ENCODE assay signal across 8 cellular contexts in genomic region chr16:46883690-46884512, GRCh38. TPM values are rescaled to one million over a fixed set of nuclear protein-coding genes. Genes with fewer than 3 reads are reported as not detected.
DNase-seq lines count a peak whose midpoint lies in the region; ATAC-seq and TF ChIP-seq lines count a peak whose summit lies in the region.

Gene GPT2 (plus strand): TSS chr16:46884362. CDS start chr16:46884716, 354 bp downstream.

- H3K36me3 ChIP-seq in KOPT-K1 (ENCODE audit: insufficient read depth, low read length): no peaks in the 10 kb centered on the region

- H3K9me3 ChIP-seq in KOPT-K1 (ENCODE audit: insufficient read depth, low read length, poor library complexity, severe bottlenecking): no peaks in the 10 kb centered on the region

- H3K27ac ChIP-seq in KOPT-K1 (ENCODE audit: low read depth, low read length, poor library complexity, severe bottlenecking): peak within 1 kb of the TSS; percentile 30

- POLR2A ChIA-PET in naive thymus-derived CD8-positive, alpha-beta T cell (lab: Charles Lee): interaction anchor here (1.0 to 2.8 kb wide), 3 partner anchors 56 to 94 kb away, joined by 3 to 10 read pairs (median 3); partner anchors contain the start of gene DNAJA2

- peak within 1 kb of the TSS; percentile 84 for H3K4me3 Mint-ChIP-seq in activated T-helper 2 cell treated with anti-CD3 and anti-CD28 coated beads, Interferon-gamma antibody, Interleukin-2, Interleukin-4, amounts not matched to agents 10 μg/mL and 5 μg/mL and 100 μg/mL, durations not matched to agents 14 hours and 24 hours and 36 hours (ENCODE audit: low read depth)
- peak within 1 kb of the TSS; percentile 79 to 95 (median 90) for H3K4me3 Mint-ChIP-seq in naive thymus-derived CD8-positive, alpha-beta T cell
- peak within 1 kb of the TSS; percentile 86 to 89 for H3K4me3 Mint-ChIP-seq in stimulated activated naive B cell treated with anti-CD40 and anti-IgM and Interleukin-4, amounts not matched to agents 10 μg/mL and 1 μg/mL and 100 μg/mL, for 72 hours

- H3K4me1 Mint-ChIP-seq in activated T-helper 2 cell treated with anti-CD3 and anti-CD28 coated beads, Interferon-gamma antibody, Interleukin-2, Interleukin-4, amounts not matched to agents 10 μg/mL and 5 μg/mL and 100 μg/mL, durations not matched to agents 14 hours and 24 hours and 36 hours (ENCODE audit: low read depth): peaks cover 12% of the 10 kb centered on the region
- peaks cover 9 to 17% (median 13%) of the 10 kb centered on the region in 4 donors for H3K4me1 Mint-ChIP-seq in naive thymus-derived CD8-positive, alpha-beta T cell
- H3K4me1 Mint-ChIP-seq in stimulated activated naive B cell treated with anti-CD40 and anti-IgM and Interleukin-4, amounts not matched to agents 10 μg/mL and 1 μg/mL and 100 μg/mL, for 72 hours: peaks cover 4 to 27% of the 10 kb centered on the region in 2 donors

- intact Hi-C loops in activated T-helper 2 cell treated with anti-CD3 and anti-CD28 coated beads, Interferon-gamma antibody, Interleukin-2, Interleukin-4, amounts not matched to agents 10 μg/mL and 5 μg/mL and 100 μg/mL, durations not matched to agents 14 hours and 24 hours and 36 hours (cut with micrococcal nuclease): loop anchor here (1.0 to 5.0 kb wide), 4 partner anchors 21 to 195 kb away; partner anchors contain the start of genes C16orf87, ORC6 and VPS35

- H3K36me3 Mint-ChIP-seq in activated T-helper 2 cell treated with anti-CD3 and anti-CD28 coated beads, Interferon-gamma antibody, Interleukin-2, Interleukin-4, amounts not matched to agents 10 μg/mL and 5 μg/mL and 100 μg/mL, durations not matched to agents 14 hours and 24 hours and 36 hours (ENCODE audit: low read depth): peaks cover 3% of the 10 kb centered on the region
- H3K36me3 Mint-ChIP-seq in naive thymus-derived CD8-positive, alpha-beta T cell: no peaks in the 10 kb centered on the region
- no peaks in the 10 kb centered on the region for H3K36me3 Mint-ChIP-seq in stimulated activated naive B cell treated with anti-CD40 and anti-IgM and Interleukin-4, amounts not matched to agents 10 μg/mL and 1 μg/mL and 100 μg/mL, for 72 hours

- TF ChIP-seq CTCF in fibroblast of mammary gland (conservative IDR thresholded peaks at IDR 0.05; ENCODE audit: control insufficient read depth, insufficient read depth, low read depth, low read length): no peak

- DNase-seq in EH (ENCODE audit: low read depth) (peak; percentile 97), RPMI7951 (ENCODE audit: low read depth) (peak; percentile 95), fibroblast of mammary gland (ENCODE audit: low read depth) (peak; percentile 90)
- peak; percentile 80 for DNase-seq in activated T-helper 2 cell treated with anti-CD3 and anti-CD28 coated beads, Interferon-gamma antibody, Interleukin-2, Interleukin-4, amounts not matched to agents 10 μg/mL and 5 μg/mL and 100 μg/mL, durations not matched to agents 14 hours and 24 hours and 36 hours (ENCODE audit: low spot score)
- peak; percentile 25 to 76 (median 46) for DNase-seq in naive thymus-derived CD8-positive, alpha-beta T cell
- DNase-seq in stimulated activated naive B cell treated with anti-CD40 and anti-IgM and Interleukin-4, amounts not matched to agents 10 μg/mL and 1 μg/mL and 100 μg/mL, for 72 hours: peak; percentile 84

- H3K27ac Mint-ChIP-seq in activated T-helper 2 cell treated with anti-CD3 and anti-CD28 coated beads, Interferon-gamma antibody, Interleukin-2, Interleukin-4, amounts not matched to agents 10 μg/mL and 5 μg/mL and 100 μg/mL, durations not matched to agents 14 hours and 24 hours and 36 hours: peak within 1 kb of the TSS; percentile 77
- peak within 1 kb of the TSS in 7 of 10 donors; percentile 15 to 79 (median 61) for H3K27ac Mint-ChIP-seq in naive thymus-derived CD8-positive, alpha-beta T cell
- H3K27ac Mint-ChIP-seq in stimulated activated naive B cell treated with anti-CD40 and anti-IgM and Interleukin-4, amounts not matched to agents 10 μg/mL and 1 μg/mL and 100 μg/mL, for 72 hours: peak within 1 kb of the TSS; percentile 53

- peak; percentile 96 for ATAC-seq in GM21825 (IDR thresholded peaks at IDR 0.05; ENCODE audit: unreplicated experiment)
- ATAC-seq in naive thymus-derived CD8-positive, alpha-beta T cell: peak; percentile 89 to 95
- ATAC-seq in stimulated activated naive B cell treated with anti-CD40 and anti-IgM and Interleukin-4, amounts not matched to agents 10 μg/mL and 1 μg/mL and 100 μg/mL, for 72 hours (replicated peaks): peak; percentile 96 to 97

- no peaks in the 10 kb centered on the region for H3K9me3 Mint-ChIP-seq in activated T-helper 2 cell treated with anti-CD3 and anti-CD28 coated beads, Interferon-gamma antibody, Interleukin-2, Interleukin-4, amounts not matched to agents 10 μg/mL and 5 μg/mL and 100 μg/mL, durations not matched to agents 14 hours and 24 hours and 36 hours
- no peaks in the 10 kb centered on the region for H3K9me3 Mint-ChIP-seq in naive thymus-derived CD8-positive, alpha-beta T cell
- no peaks in the 10 kb centered on the region for H3K9me3 Mint-ChIP-seq in stimulated activated naive B cell treated with anti-CD40 and anti-IgM and Interleukin-4, amounts not matched to agents 10 μg/mL and 1 μg/mL and 100 μg/mL, for 72 hours

- H3K4me3 ChIP-seq in fibroblast of mammary gland (ENCODE audit: control insufficient read depth, low read depth, low read length): peak within 1 kb of the TSS; percentile 79

- H3K27me3 Mint-ChIP-seq in activated T-helper 2 cell treated with anti-CD3 and anti-CD28 coated beads, Interferon-gamma antibody, Interleukin-2, Interleukin-4, amounts not matched to agents 10 μg/mL and 5 μg/mL and 100 μg/mL, durations not matched to agents 14 hours and 24 hours and 36 hours (ENCODE audit: low read depth): peaks cover 21% of the 10 kb centered on the region
- H3K27me3 Mint-ChIP-seq in naive thymus-derived CD8-positive, alpha-beta T cell: peaks cover 2 to 30% (median 13%) of the 10 kb centered on the region in 5 donors
- peaks cover 12 to 17% of the 10 kb centered on the region in 2 donors for H3K27me3 Mint-ChIP-seq in stimulated activated naive B cell treated with anti-CD40 and anti-IgM and Interleukin-4, amounts not matched to agents 10 μg/mL and 1 μg/mL and 100 μg/mL, for 72 hours

RNA-seq across cellular contexts. Expression of gene GPT2, which starts in this region (rescaled TPM):
- total RNA-seq in RPMI7951 (2014; rRNA removed; shearing (Covaris generic)): 6.8 and 8.3 TPM in 2 replicates
- 12.9 and 13.5 TPM in 2 replicates for total RNA-seq in activated T-helper 2 cell treated with anti-CD3 and anti-CD28 coated beads, Interferon-gamma antibody, Interleukin-2, Interleukin-4, amounts not matched to agents 10 μg/mL and 5 μg/mL and 100 μg/mL, durations not matched to agents 14 hours and 24 hours and 36 hours
- 1 to 10 TPM; 2.7 to 3.4 TPM for total RNA-seq in naive thymus-derived CD8-positive, alpha-beta T cell
- under 1 TPM in 2 of 3 donors, not detected in 1; 0.19 to 0.23 TPM for polyA plus RNA-seq in naive thymus-derived CD8-positive, alpha-beta T cell

Comparison
In these comparisons a context has a peak if more than half of its experiments do, and no peak if none do; other contexts are left out.
1. Peak in every context shown above with its lines: DNase-seq, ATAC-seq, H3K4me3 ChIP-seq and H3K27ac ChIP-seq.
2. DNase-seq: peak in every context shown above with its lines; median percentile 97 in EH; 95 in RPMI7951; 90 in fibroblast of mammary gland; 84 in stimulated activated naive B cell treated with anti-CD40 and anti-IgM and Interleukin-4, amounts not matched to agents 10 μg/mL and 1 μg/mL and 100 μg/mL, for 72 hours; 80 in activated T-helper 2 cell treated with anti-CD3 and anti-CD28 coated beads, Interferon-gamma antibody, Interleukin-2, Interleukin-4, amounts not matched to agents 10 μg/mL and 5 μg/mL and 100 μg/mL, durations not matched to agents 14 hours and 24 hours and 36 hours; 46 in naive thymus-derived CD8-positive, alpha-beta T cell.